ENCODE assay signal across 8 cellular contexts in the genomic region with DNA sequence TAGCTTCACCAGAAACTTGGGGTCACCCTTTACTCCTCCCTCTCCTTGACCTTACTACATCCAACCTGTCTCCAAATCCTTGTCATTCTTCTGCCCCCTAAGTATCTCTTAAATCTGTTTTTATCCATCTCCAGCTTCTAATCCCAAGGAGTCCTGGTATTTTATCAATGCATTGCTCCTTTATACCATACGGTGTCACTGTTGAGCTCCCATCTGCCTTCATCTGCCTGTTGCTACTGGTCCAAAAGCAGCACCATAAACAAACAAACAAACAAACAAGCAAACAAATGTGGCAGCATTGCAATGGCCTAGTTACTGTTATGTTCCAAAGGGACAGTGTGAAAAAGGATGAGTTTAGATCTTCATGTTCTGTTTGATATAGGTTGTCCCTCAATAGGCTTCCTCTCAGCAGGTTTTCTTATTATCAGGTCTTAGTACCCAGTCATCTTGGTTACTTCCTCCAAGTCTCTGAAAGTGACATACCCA. TPM values are rescaled to one million over a fixed set of nuclear protein-coding genes. Genes with fewer than 3 reads are reported as not detected.
DNase-seq lines count a peak whose midpoint lies in the region; ATAC-seq and TF ChIP-seq lines count a peak whose summit lies in the region.

No MANE protein-coding gene starts in this region.

- no peak for TF ChIP-seq EP300 in sigmoid colon (IDR thresholded peaks at IDR 0.05)

- H3K9me3 ChIP-seq in right atrium auricular region (no peaks in the 10 kb centered on the region), sigmoid colon (no peaks in the 10 kb centered on the region)

- H3K27ac ChIP-seq in right atrium auricular region (no peak overlapping the region), sigmoid colon (no peak overlapping the region)

- peak; percentile 65 for ATAC-seq in GM19395 (IDR thresholded peaks at IDR 0.05; ENCODE audit: unreplicated experiment)
- ATAC-seq in HG03135 (IDR thresholded peaks at IDR 0.05; ENCODE audit: unreplicated experiment): no peak

- no peak overlapping the region for H3K27ac Mint-ChIP-seq in activated T-helper 1 cell treated with anti-CD3 and anti-CD28 coated beads, Interleukin-12 subunit alpha, Interleukin-12 subunit beta, Interleukin-2, Interleukin-4 antibody, amounts not matched to agents 30 ng/mL and 10 ng/mL and 1 ng/mL, durations not matched to agents 14 hours and 24 hours and 36 hours

- H3K4me3 ChIP-seq in right atrium auricular region: no peak overlapping the region
- no peak overlapping the region for H3K4me3 ChIP-seq in sigmoid colon

- H3K9me3 Mint-ChIP-seq in activated T-helper 1 cell treated with anti-CD3 and anti-CD28 coated beads, Interleukin-12 subunit alpha, Interleukin-12 subunit beta, Interleukin-2, Interleukin-4 antibody, amounts not matched to agents 30 ng/mL and 10 ng/mL and 1 ng/mL, durations not matched to agents 14 hours and 24 hours and 36 hours: no peaks in the 10 kb centered on the region

- H3K4me1 Mint-ChIP-seq in activated T-helper 1 cell treated with anti-CD3 and anti-CD28 coated beads, Interleukin-12 subunit alpha, Interleukin-12 subunit beta, Interleukin-2, Interleukin-4 antibody, amounts not matched to agents 30 ng/mL and 10 ng/mL and 1 ng/mL, durations not matched to agents 14 hours and 24 hours and 36 hours (ENCODE audit: low read depth): peaks cover 12% of the 10 kb centered on the region

- no peak for TF ChIP-seq POLR2A in sigmoid colon (IDR thresholded peaks at IDR 0.05)

- H3K4me3 Mint-ChIP-seq in activated T-helper 1 cell treated with anti-CD3 and anti-CD28 coated beads, Interleukin-12 subunit alpha, Interleukin-12 subunit beta, Interleukin-2, Interleukin-4 antibody, amounts not matched to agents 30 ng/mL and 10 ng/mL and 1 ng/mL, durations not matched to agents 14 hours and 24 hours and 36 hours: no peak overlapping the region

- no peaks in the 10 kb centered on the region for H3K4me1 ChIP-seq in right atrium auricular region
- peaks cover 0 to 11% (median 0%) of the 10 kb centered on the region in 4 donors for H3K4me1 ChIP-seq in sigmoid colon

- H3K36me3 Mint-ChIP-seq in activated T-helper 1 cell treated with anti-CD3 and anti-CD28 coated beads, Interleukin-12 subunit alpha, Interleukin-12 subunit beta, Interleukin-2, Interleukin-4 antibody, amounts not matched to agents 30 ng/mL and 10 ng/mL and 1 ng/mL, durations not matched to agents 14 hours and 24 hours and 36 hours (ENCODE audit: low read depth): peaks cover 20% of the 10 kb centered on the region

- TF ChIP-seq CTCF in right atrium auricular region (IDR thresholded peaks at IDR 0.05) (peak; percentile 44 to 80), sigmoid colon (IDR thresholded peaks at IDR 0.05) (peak; percentile 78 to 90 (median 86))

- intact Hi-C loops in activated T-helper 1 cell treated with anti-CD3 and anti-CD28 coated beads, Interleukin-12 subunit alpha, Interleukin-12 subunit beta, Interleukin-2, Interleukin-4 antibody, amounts not matched to agents 30 ng/mL and 10 ng/mL and 1 ng/mL, durations not matched to agents 14 hours and 24 hours and 36 hours (cut with micrococcal nuclease): loop anchor here (1.0 to 2.0 kb wide), 6 partner anchors 51 to 226 kb away; partner anchors contain the start of genes ARFIP2, ILK, MRPL17 and RRP8
- intact Hi-C loops in sigmoid colon (cut with DNase I): loop anchor here (1.0 to 5.0 kb wide), 3 partner anchors 41 to 175 kb away; partner anchors contain the start of gene MRPL17

- peaks cover 7% of the 10 kb centered on the region for H3K36me3 ChIP-seq in right atrium auricular region
- peaks cover 0 to 30% (median 0%) of the 10 kb centered on the region in 4 donors for H3K36me3 ChIP-seq in sigmoid colon

- DNase-seq in COLO829 (ENCODE audit: low spot score) (peak; percentile 77), NCI-H146 treated with DMSO at 0.1 percent for 48 hours (lab: John Stamatoyannopoulos, UW; ENCODE audit: unreplicated experiment) (peak; percentile 11), right atrium auricular region (ENCODE audit: low spot score) (no peak), sigmoid colon (no peak)
- peak; percentile 16 for DNase-seq in activated T-helper 1 cell treated with anti-CD3 and anti-CD28 coated beads, Interleukin-12 subunit alpha, Interleukin-12 subunit beta, Interleukin-2, Interleukin-4 antibody, amounts not matched to agents 30 ng/mL and 10 ng/mL and 1 ng/mL, durations not matched to agents 14 hours and 24 hours and 36 hours (ENCODE audit: low spot score)
- no peak for DNase-seq in activated CD4-positive, alpha-beta T cell treated with anti-CD3 and anti-CD28 coated beads for 1 hour

- no peaks in the 10 kb centered on the region for H3K27me3 Mint-ChIP-seq in activated T-helper 1 cell treated with anti-CD3 and anti-CD28 coated beads, Interleukin-12 subunit alpha, Interleukin-12 subunit beta, Interleukin-2, Interleukin-4 antibody, amounts not matched to agents 30 ng/mL and 10 ng/mL and 1 ng/mL, durations not matched to agents 14 hours and 24 hours and 36 hours (ENCODE audit: insufficient read depth)

- H3K27me3 ChIP-seq in right atrium auricular region (no peaks in the 10 kb centered on the region), sigmoid colon (no peaks in the 10 kb centered on the region)

- 2 to 5% methylated on average over 1 of the region's 1 CpG for WGBS in sigmoid colon, 2 donors

RNA-seq across cellular contexts. Expression of gene DNHD1, which starts 34.2 kb away (rescaled TPM):
- total RNA-seq in activated T-helper 1 cell treated with anti-CD3 and anti-CD28 coated beads, Interleukin-12 subunit alpha, Interleukin-12 subunit beta, Interleukin-2, Interleukin-4 antibody, amounts not matched to agents 30 ng/mL and 10 ng/mL and 1 ng/mL, durations not matched to agents 14 hours and 24 hours and 36 hours: 18.2 and 20.0 TPM in 2 replicates
- total RNA-seq in right atrium auricular region: 1 to 10 TPM; 4.4 to 4.8 TPM
- 10 to 100 TPM; 12.5 to 29.9 (median 15.7) TPM for total RNA-seq in sigmoid colon
- polyA plus RNA-seq in sigmoid colon: 10 to 100 TPM in 1 of 3 donors, 1 to 10 TPM in 2; 1.4 to 11.1 (median 3.6) TPM

RNA-seq across cellular contexts. Expression of gene TIMM10B, which starts 50.0 kb away (rescaled TPM):
- total RNA-seq in activated T-helper 1 cell treated with anti-CD3 and anti-CD28 coated beads, Interleukin-12 subunit alpha, Interleukin-12 subunit beta, Interleukin-2, Interleukin-4 antibody, amounts not matched to agents 30 ng/mL and 10 ng/mL and 1 ng/mL, durations not matched to agents 14 hours and 24 hours and 36 hours: 38.8 and 42.7 TPM in 2 replicates
- total RNA-seq in right atrium auricular region: 10 to 100 TPM; 19.8 to 22.6 TPM
- total RNA-seq in sigmoid colon: 10 to 100 TPM; 24.9 to 47.4 (median 44.2) TPM
- 10 to 100 TPM; 31.2 to 37.7 (median 36.2) TPM for polyA plus RNA-seq in sigmoid colon

RNA-seq across cellular contexts. Expression of gene ARFIP2, which starts 50.2 kb away (rescaled TPM):
- total RNA-seq in activated T-helper 1 cell treated with anti-CD3 and anti-CD28 coated beads, Interleukin-12 subunit alpha, Interleukin-12 subunit beta, Interleukin-2, Interleukin-4 antibody, amounts not matched to agents 30 ng/mL and 10 ng/mL and 1 ng/mL, durations not matched to agents 14 hours and 24 hours and 36 hours: 51.5 and 53.8 TPM in 2 replicates
- total RNA-seq in right atrium auricular region (10 to 100 TPM; 19.2 to 34.1 TPM), sigmoid colon (10 to 100 TPM; 33.9 to 37.2 (median 35.3) TPM)
- 10 to 100 TPM; 55.8 to 68.0 (median 60.7) TPM for polyA plus RNA-seq in sigmoid colon

RNA-seq across cellular contexts. Expression of gene TRIM3, which starts 57.6 kb away (rescaled TPM):
- total RNA-seq in activated T-helper 1 cell treated with anti-CD3 and anti-CD28 coated beads, Interleukin-12 subunit alpha, Interleukin-12 subunit beta, Interleukin-2, Interleukin-4 antibody, amounts not matched to agents 30 ng/mL and 10 ng/mL and 1 ng/mL, durations not matched to agents 14 hours and 24 hours and 36 hours: 2.4 and 3.1 TPM in 2 replicates
- total RNA-seq in right atrium auricular region (10 to 100 TPM in 1 of 2 donors, 1 to 10 TPM in 1; 7.1 to 19.5 TPM), sigmoid colon (10 to 100 TPM; 19.8 to 27.1 (median 24.4) TPM)
- polyA plus RNA-seq in sigmoid colon: 10 to 100 TPM; 14.6 to 19.8 (median 17.1) TPM

Comparison
In these comparisons a context has a peak if more than half of its experiments do, and no peak if none do; other contexts are left out.
1. DNase-seq: peak in COLO829 (single experiment), NCI-H146 treated with DMSO at 0.1 percent for 48 hours (single experiment) and activated T-helper 1 cell treated with anti-CD3 and anti-CD28 coated beads, Interleukin-12 subunit alpha, Interleukin-12 subunit beta, Interleukin-2, Interleukin-4 antibody, amounts not matched to agents 30 ng/mL and 10 ng/mL and 1 ng/mL, durations not matched to agents 14 hours and 24 hours and 36 hours (single experiment); none in right atrium auricular region (single experiment), sigmoid colon (single experiment) and activated CD4-positive, alpha-beta T cell treated with anti-CD3 and anti-CD28 coated beads for 1 hour (single experiment).